In genomic region chr5:6377582-6378127, GRCh38 we compare ENCODE assay signal across 8 cellular contexts.
DNase-seq lines count a peak whose midpoint lies in the region; ATAC-seq and TF ChIP-seq lines count a peak whose summit lies in the region.

No MANE protein-coding gene starts in this region.

- peak overlapping the region; percentile 81 to 90 for H3K9ac ChIP-seq in mucosa of rectum (ENCODE audit: low read depth in 1 of 2, low read length in 2 of 2)

- TF ChIP-seq CTCF in coronary artery (IDR thresholded peaks at IDR 0.05): no peak

- ATAC-seq in GM18499 (IDR thresholded peaks at IDR 0.05; ENCODE audit: insufficient read depth, unreplicated experiment) (peak; percentile 13), HG02610 (IDR thresholded peaks at IDR 0.05; ENCODE audit: unreplicated experiment) (peak; percentile 8)

- DNase-seq in NCI-H2171 treated with DMSO at 0.1 percent for 48 hours (lab: John Stamatoyannopoulos, UW): peak; percentile 44
- DNase-seq in coronary artery (ENCODE audit: low spot score): peak; percentile 19
- no peak for DNase-seq in NK-92 treated with Interleukin-12 subunit alpha and Interleukin-12 subunit beta, amount 100 ng/mL, for 24 hours (lab: John Stamatoyannopoulos, UW)
- no peak for DNase-seq in SHP77 treated with DMSO at 0.1 percent for 48 hours (lab: John Stamatoyannopoulos, UW)
- no peak for DNase-seq in NCI-H187 (lab: John Stamatoyannopoulos, UW)

- no peaks in the 10 kb centered on the region for H3K9me3 ChIP-seq in mucosa of rectum (ENCODE audit: control insufficient read depth in 2 of 2, low read length in 2 of 2)

- H3K27ac ChIP-seq in coronary artery (peak overlapping the region; percentile 84 to 93), mucosa of rectum (ENCODE audit: low read depth in 2 of 2, low read length in 2 of 2) (peak overlapping the region; percentile 79 to 88)

- H3K36me3 ChIP-seq in mucosa of rectum (ENCODE audit: control insufficient read depth in 2 of 2, insufficient read depth in 2 of 2, low read length in 2 of 2): peaks cover 29 to 44% of the 10 kb centered on the region in 2 donors

- peak overlapping the region; percentile 97 for H3K4me3 ChIP-seq in coronary artery
- H3K4me3 ChIP-seq in mucosa of rectum (ENCODE audit: low read length in 2 of 2): peak overlapping the region; percentile 89 to 93

- peaks cover 5 to 9% of the 10 kb centered on the region in 2 donors for H3K4me1 ChIP-seq in mucosa of rectum (ENCODE audit: control insufficient read depth in 2 of 2, insufficient read depth in 2 of 2, low read length in 2 of 2)

- no peaks in the 10 kb centered on the region for H3K27me3 ChIP-seq in mucosa of rectum (ENCODE audit: control insufficient read depth in 2 of 2, insufficient read depth in 2 of 2, low read length in 2 of 2)

Comparison
In these comparisons a context has a peak if more than half of its experiments do, and no peak if none do; other contexts are left out.
1. DNase-seq: peak in NCI-H2171 treated with DMSO at 0.1 percent for 48 hours (single experiment) and coronary artery (single experiment); none in NK-92 treated with Interleukin-12 subunit alpha and Interleukin-12 subunit beta, amount 100 ng/mL, for 24 hours (single experiment), SHP77 treated with DMSO at 0.1 percent for 48 hours (single experiment) and NCI-H187 (0 of 2).